Comparison of ENCODE assay signal across 19 cellular contexts in genomic region chr7:70805360-70805759, GRCh38.
DNase-seq lines count a peak whose midpoint lies in the region; ATAC-seq and TF ChIP-seq lines count a peak whose summit lies in the region.
"Had no signal": no experiment of that assay in that cellular context is flagged by ENCODE, and none has a peak within 500 bp of the region (broad histone marks: within the 10 kb centered on the region; RNA-seq: fewer than 3 reads in every experiment).

No MANE protein-coding gene starts in this region.

- H3K4me3 ChIP-seq in BLaER1 treated with 17β-estradiol and CSF1 and Interleukin-3, amounts not matched to agents 10 nM and 100 nM = peak overlapping the region in 1 of 10 experiments; percentile 4; a peak in 1 of 20 replicates
- no peak overlapping the region for H3K4me3 ChIP-seq in WERI-Rb-1 (ENCODE audit: low read depth, low read length)
- H3K4me3 ChIP-seq: K562, transverse colon had no signal

- H3K9me3 ChIP-seq in BLaER1 treated with 17β-estradiol and CSF1 and Interleukin-3, amounts not matched to agents 10 nM and 100 nM (replicated peaks in 1 of 11) = peaks cover 11 to 35% (median 20%) of the 10 kb centered on the region in 11 experiments
- peaks cover 2% of the 10 kb centered on the region for H3K9me3 ChIP-seq in WERI-Rb-1 (ENCODE audit: severe bottlenecking)
- H3K9me3 ChIP-seq: neutrophil had no signal

- ATAC-seq in GM19328 (IDR thresholded peaks at IDR 0.05; ENCODE audit: unreplicated experiment) = peak; percentile 76
- ATAC-seq in HG02981 (IDR thresholded peaks at IDR 0.05; ENCODE audit: unreplicated experiment) = peak; percentile 71
- ATAC-seq: K562 had no signal

- peaks cover 27 to 75% (median 65%) of the 10 kb centered on the region in 10 experiments for H3K4me1 ChIP-seq in BLaER1 treated with 17β-estradiol and CSF1 and Interleukin-3, amounts not matched to agents 10 nM and 100 nM
- H3K4me1 ChIP-seq: transverse colon had no signal

- H3K27me3 ChIP-seq in BLaER1 treated with 17β-estradiol and CSF1 and Interleukin-3, amounts not matched to agents 10 nM and 100 nM = no peaks in the 10 kb centered on the region
- peaks cover 4% of the 10 kb centered on the region for H3K27me3 ChIP-seq in WERI-Rb-1 (ENCODE audit: insufficient read depth, low read depth, severe bottlenecking)
- H3K27me3 ChIP-seq: neutrophil had no signal

- TF ChIP-seq CTCF in WERI-Rb-1 (IDR thresholded peaks at IDR 0.05; ENCODE audit: low read depth, low read length) = no peak

- H4K20me1 ChIP-seq in BLaER1 treated with 17β-estradiol and CSF1 and Interleukin-3, amounts not matched to agents 10 nM and 100 nM = no peaks in the 10 kb centered on the region

- peak overlapping the region; percentile 23 to 75 (median 54) for H3K4me2 ChIP-seq in BLaER1 treated with 17β-estradiol and CSF1 and Interleukin-3, amounts not matched to agents 10 nM and 100 nM

- 0 out of 22 replicates have a peak, but pooled peaks cover 0 to under 1% (median 0%) of the 10 kb centered on the region in 11 experiments for H3K36me3 ChIP-seq in BLaER1 treated with 17β-estradiol and CSF1 and Interleukin-3, amounts not matched to agents 10 nM and 100 nM
- H3K36me3 ChIP-seq in WERI-Rb-1 = no peaks in the 10 kb centered on the region
- H3K36me3 ChIP-seq: neutrophil, transverse colon had no signal

- peak overlapping the region in 9 of 11 experiments; percentile 24 to 82 (median 68); a peak in 17 of 22 replicates for H3K27ac ChIP-seq in BLaER1 treated with 17β-estradiol and CSF1 and Interleukin-3, amounts not matched to agents 10 nM and 100 nM
- no peak overlapping the region for H3K27ac ChIP-seq in WERI-Rb-1
- H3K27ac ChIP-seq: neutrophil, transverse colon had no signal

- DNase-seq in NCI-H526 treated with DMSO at 0.1 percent for 48 hours (lab: John Stamatoyannopoulos, UW) (peak; percentile 14), NCI-H510A (lab: John Stamatoyannopoulos, UW) (no peak), WERI-Rb-1 (no peak), DMS114 treated with DMSO at 0.1 percent for 48 hours (lab: John Stamatoyannopoulos, UW; ENCODE audit: unreplicated experiment) (no peak)
- DNase-seq in stimulated activated naive CD4-positive, alpha-beta T cell (lab: John Stamatoyannopoulos, UW) = no peak
- DNase-seq: activated CD4-positive, alpha-beta memory T cell treated with anti-CD3 and anti-CD28 coated beads, Interleukin-2, amount 10 ng/mL, durations not matched to agents 7 days and 5 days; CD8-positive, alpha-beta memory T cell; GDM1; HFFc6; NCI-H1105 treated with DMSO at 0.1 percent for 48 hours; NCI-H446 treated with DMSO at 0.1 percent for 48 hours; OCI-M1; stimulated activated CD4-positive, alpha-beta T cell treated with anti-CD3 and anti-CD28 coated beads, Interleukin-4, amount 100 ng/mL, for 24 hours; transverse colon had no signal

- H3K9ac ChIP-seq in BLaER1 treated with 17β-estradiol and CSF1 and Interleukin-3, amounts not matched to agents 10 nM and 100 nM = peak overlapping the region in 7 of 11 experiments; percentile 25 to 71 (median 48); a peak in 11 of 22 replicates
